16 cellular contexts compared by ENCODE assay signal in the genomic region with DNA sequence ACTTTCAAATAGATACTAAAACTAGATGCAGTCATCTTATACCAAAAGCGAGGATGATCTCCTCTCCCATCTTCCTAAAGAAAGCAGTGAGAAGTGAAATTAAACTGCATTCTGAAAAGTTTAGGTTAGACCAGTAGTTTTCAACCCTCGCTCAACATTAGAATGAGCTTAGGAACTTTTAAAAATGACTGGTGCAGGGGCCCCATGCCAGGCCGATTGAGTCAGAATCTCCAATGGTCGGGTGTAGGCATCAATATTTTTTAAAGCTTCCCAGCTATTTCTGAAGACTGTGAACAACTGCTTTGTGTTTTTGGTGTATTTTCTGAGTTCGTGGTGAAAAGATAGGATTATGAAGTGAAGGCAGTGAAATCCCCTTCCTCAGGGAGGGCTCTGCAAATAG.
A peak's percentile ranks its signal among the peaks of the same experiment; 100 is the strongest.
DNase-seq lines count a peak whose midpoint lies in the region; ATAC-seq and TF ChIP-seq lines count a peak whose summit lies in the region.
"Had no signal": no experiment of that assay in that cellular context is flagged by ENCODE, and none has a peak within 500 bp of the region (broad histone marks: within the 10 kb centered on the region; RNA-seq: fewer than 3 reads in every experiment).

No MANE protein-coding gene starts in this region.

- H3K4me3 Mint-ChIP-seq in stimulated activated effector memory CD8-positive, alpha-beta T cell treated with anti-CD3 and anti-CD28 coated beads, Interleukin-12 subunit alpha, Interleukin-12 subunit beta, amount 100 ng/mL, for 72 hours: no peak overlapping the region
- H3K4me3 Mint-ChIP-seq: CD14-positive monocyte; CD4-positive, alpha-beta memory T cell; H9 had no signal

- H3K79me2 ChIP-seq in GM23248 (ENCODE audit: insufficient read depth): no peaks in the 10 kb centered on the region
- H3K79me2 ChIP-seq in osteoblast (ENCODE audit: insufficient read depth, low read length): no peaks in the 10 kb centered on the region

- peaks cover 20% of the 10 kb centered on the region for H3K4me1 ChIP-seq in GM23248 (ENCODE audit: insufficient read depth)
- H3K4me1 ChIP-seq in osteoblast (ENCODE audit: insufficient read depth, low read length): no peaks in the 10 kb centered on the region
- H3K4me1 ChIP-seq: BLaER1 had no signal

- H3K9me3 Mint-ChIP-seq in stimulated activated effector memory CD8-positive, alpha-beta T cell treated with anti-CD3 and anti-CD28 coated beads, Interleukin-12 subunit alpha, Interleukin-12 subunit beta, amount 100 ng/mL, for 72 hours: no peaks in the 10 kb centered on the region
- H3K9me3 Mint-ChIP-seq: H9 had no signal

- H3K27ac Mint-ChIP-seq in stimulated activated effector memory CD8-positive, alpha-beta T cell treated with anti-CD3 and anti-CD28 coated beads, Interleukin-12 subunit alpha, Interleukin-12 subunit beta, amount 100 ng/mL, for 72 hours: no peak overlapping the region
- H3K27ac Mint-ChIP-seq: CD14-positive monocyte had no signal

- H3K27me3 ChIP-seq in GM23248 (replicated peaks; ENCODE audit: insufficient read depth): no peaks in the 10 kb centered on the region
- no peaks in the 10 kb centered on the region for H3K27me3 ChIP-seq in osteoblast (ENCODE audit: insufficient read depth, low read length)
- H3K27me3 ChIP-seq: BLaER1 had no signal

- in situ Hi-C loops in GM23248 (cut with MboI): no loop called here

- H3K9ac ChIP-seq in GM23248: no peak overlapping the region
- H3K9ac ChIP-seq: BLaER1 had no signal

- H3K9me2 ChIP-seq in GM23248 (ENCODE audit: insufficient read depth): no peaks in the 10 kb centered on the region

- no peaks in the 10 kb centered on the region for H3K9me3 ChIP-seq in GM23248 (ENCODE audit: low read depth)
- H3K9me3 ChIP-seq in osteoblast (ENCODE audit: low read depth, low read length): no peaks in the 10 kb centered on the region

- H3F3A ChIP-seq in GM23248 (ENCODE audit: insufficient read depth): peaks cover 9% of the 10 kb centered on the region

- H3K36me3 ChIP-seq in GM23248 (ENCODE audit: low read depth) (no peaks in the 10 kb centered on the region), osteoblast (ENCODE audit: insufficient read depth, low read length) (no peaks in the 10 kb centered on the region)

- WGBS in GM23248 (ENCODE audit: low coverage in 1 of 2, low lambda C conversion rate in 2 of 2, missing lambda C conversion rate in 2 of 2), 2 experiments: 27 to 30% methylated on average over 5 of the region's 5 CpGs

- no peak overlapping the region for H3K27ac ChIP-seq in GM23248
- H3K27ac ChIP-seq in osteoblast (ENCODE audit: low read depth, low read length): no peak overlapping the region
- H3K27ac ChIP-seq: BLaER1, HL-60 had no signal

- no peaks in the 10 kb centered on the region for H3K4me1 Mint-ChIP-seq in stimulated activated effector memory CD8-positive, alpha-beta T cell treated with anti-CD3 and anti-CD28 coated beads, Interleukin-12 subunit alpha, Interleukin-12 subunit beta, amount 100 ng/mL, for 72 hours
- H3K4me1 Mint-ChIP-seq: CD14-positive monocyte had no signal

- H2AFZ ChIP-seq in GM23248 (0 out of 2 replicates have a peak overlapping the region, but pooled peaks have one; percentile 7), osteoblast (ENCODE audit: low read length) (no peak overlapping the region)

- H3K4me3 ChIP-seq in GM23248: no peak overlapping the region
- no peak overlapping the region for H3K4me3 ChIP-seq in osteoblast (ENCODE audit: insufficient read depth, low read length)
- H3K4me3 ChIP-seq: BLaER1 had no signal

- peak; percentile 73 for DNase-seq in GM23248
- DNase-seq in astrocyte of the hippocampus (ENCODE audit: low read depth, low spot score): peak; percentile 8
- peak; percentile 66 for DNase-seq in osteoblast (ENCODE audit: insufficient read length, low spot score, missing footprints)
- DNase-seq in SIG-M5 (lab: John Stamatoyannopoulos, UW): no peak
- no peak for DNase-seq in NCI-H2107 (lab: John Stamatoyannopoulos, UW)
- DNase-seq in NCI-H1092 treated with DMSO at 0.1 percent for 48 hours (lab: John Stamatoyannopoulos, UW): no peak
- no peak for DNase-seq in stimulated activated effector memory CD8-positive, alpha-beta T cell treated with anti-CD3 and anti-CD28 coated beads, Interleukin-12 subunit alpha, Interleukin-12 subunit beta, amount 100 ng/mL, for 72 hours (ENCODE audit: low spot score in 2 of 2)
- DNase-seq: ACHN; CD4-positive, alpha-beta memory T cell; DMS153; DMS79; GDM1; H9 had no signal

- no peak for ATAC-seq in stimulated activated effector memory CD8-positive, alpha-beta T cell treated with anti-CD3 and anti-CD28 coated beads, Interleukin-12 subunit alpha, Interleukin-12 subunit beta, amount 100 ng/mL, for 72 hours

- H4K20me1 ChIP-seq in GM23248 (ENCODE audit: insufficient read depth): no peaks in the 10 kb centered on the region
- no peaks in the 10 kb centered on the region for H4K20me1 ChIP-seq in osteoblast (ENCODE audit: insufficient read depth, low read length)
- H4K20me1 ChIP-seq: BLaER1 had no signal

- no peak for TF ChIP-seq CTCF in osteoblast (IDR thresholded peaks at IDR 0.05; ENCODE audit: extremely low read depth, low read depth, low read length)

- H3K36me3 Mint-ChIP-seq in stimulated activated effector memory CD8-positive, alpha-beta T cell treated with anti-CD3 and anti-CD28 coated beads, Interleukin-12 subunit alpha, Interleukin-12 subunit beta, amount 100 ng/mL, for 72 hours: no peaks in the 10 kb centered on the region

- H3K4me2 ChIP-seq in GM23248 (ENCODE audit: unreplicated experiment): peak overlapping the region; percentile 23
- H3K4me2 ChIP-seq in osteoblast (ENCODE audit: insufficient read depth, low read length): no peak overlapping the region
- H3K4me2 ChIP-seq: BLaER1 had no signal

Comparison
In these comparisons a context has a peak if more than half of its experiments do, and no peak if none do; other contexts are left out.
1. DNase-seq: peak in GM23248 (single experiment), astrocyte of the hippocampus (single experiment) and osteoblast (single experiment); none in SIG-M5 (single experiment), NCI-H2107 (single experiment), NCI-H1092 treated with DMSO at 0.1 percent for 48 hours (single experiment) and stimulated activated effector memory CD8-positive, alpha-beta T cell treated with anti-CD3 and anti-CD28 coated beads, Interleukin-12 subunit alpha, Interleukin-12 subunit beta, amount 100 ng/mL, for 72 hours (0 of 2).